In genomic region chr15:45588199-45588910, GRCh38 we compare ENCODE assay signal across 8 cellular contexts. TPM values are rescaled to one million over a fixed set of nuclear protein-coding genes. Genes with fewer than 3 reads are reported as not detected.
DNase-seq lines count a peak whose midpoint lies in the region; ATAC-seq and TF ChIP-seq lines count a peak whose summit lies in the region.

No MANE protein-coding gene starts in this region.

- peak overlapping the region; percentile 100 for H3K27ac Mint-ChIP-seq in activated CD8-positive, alpha-beta T cell treated with anti-CD3 and anti-CD28 coated beads, Interleukin-2, amount 10 ng/mL, durations not matched to agents 7 days and 5 days
- peak overlapping the region; percentile 99 to 100 for H3K27ac Mint-ChIP-seq in stimulated activated naive CD8-positive, alpha-beta T cell treated with anti-CD3 and anti-CD28 coated beads, Interleukin-15, amount 100 ng/mL, for 72 hours

- H3K9me3 ChIP-seq in iPS-18c (ENCODE audit: control insufficient read depth, insufficient read depth, low read length) = no peaks in the 10 kb centered on the region

- peaks cover 46% of the 10 kb centered on the region for H3K4me1 Mint-ChIP-seq in activated CD8-positive, alpha-beta T cell treated with anti-CD3 and anti-CD28 coated beads, Interleukin-2, amount 10 ng/mL, durations not matched to agents 7 days and 5 days (ENCODE audit: low read depth)
- H3K4me1 Mint-ChIP-seq in stimulated activated naive CD8-positive, alpha-beta T cell treated with anti-CD3 and anti-CD28 coated beads, Interleukin-15, amount 100 ng/mL, for 72 hours = peaks cover 43% of the 10 kb centered on the region

- peaks cover 12% of the 10 kb centered on the region for H3K36me3 Mint-ChIP-seq in activated CD8-positive, alpha-beta T cell treated with anti-CD3 and anti-CD28 coated beads, Interleukin-2, amount 10 ng/mL, durations not matched to agents 7 days and 5 days (ENCODE audit: low read depth)

- POLR2A ChIA-PET in activated CD8-positive, alpha-beta T cell treated with anti-CD3 and anti-CD28 coated beads, Interleukin-2, amount 10 ng/mL, durations not matched to agents 7 days and 5 days (lab: Charles Lee) = interaction anchor here (0.8 to 3.2 kb wide), 14 partner anchors 8 to 389 kb away, joined by 3 to 35 read pairs (median 4); partner anchors contain the start of gene SQOR

- no peaks in the 10 kb centered on the region for H3K9me3 Mint-ChIP-seq in activated CD8-positive, alpha-beta T cell treated with anti-CD3 and anti-CD28 coated beads, Interleukin-2, amount 10 ng/mL, durations not matched to agents 7 days and 5 days (ENCODE audit: insufficient read depth)
- H3K9me3 Mint-ChIP-seq in stimulated activated naive CD8-positive, alpha-beta T cell treated with anti-CD3 and anti-CD28 coated beads, Interleukin-15, amount 100 ng/mL, for 72 hours = no peaks in the 10 kb centered on the region

- DNase-seq in DMS 273 (lab: John Stamatoyannopoulos, UW; ENCODE audit: unreplicated experiment) (peak; percentile 2), DMS 273 treated with DMSO at 0.1 percent for 48 hours (lab: John Stamatoyannopoulos, UW) (no peak), GM10266 (ENCODE audit: extremely low spot score) (no peak)
- no peak for DNase-seq in activated CD8-positive, alpha-beta T cell treated with anti-CD3 and anti-CD28 coated beads, Interleukin-2, amount 10 ng/mL, durations not matched to agents 7 days and 5 days
- no peak for DNase-seq in stimulated activated naive CD8-positive, alpha-beta T cell treated with anti-CD3 and anti-CD28 coated beads, Interleukin-15, amount 100 ng/mL, for 72 hours
- no peak for DNase-seq in NK-92 treated with Interleukin-12 subunit alpha and Interleukin-12 subunit beta, amount 100 ng/mL, for 24 hours (lab: John Stamatoyannopoulos, UW)
- DNase-seq in stimulated activated CD4-positive, alpha-beta T cell treated with anti-CD3 and anti-CD28 coated beads, Interleukin-12 subunit alpha, Interleukin-12 subunit beta, amount 100 ng/mL, for 4 hours = no peak

- no peaks in the 10 kb centered on the region for H3K27me3 Mint-ChIP-seq in activated CD8-positive, alpha-beta T cell treated with anti-CD3 and anti-CD28 coated beads, Interleukin-2, amount 10 ng/mL, durations not matched to agents 7 days and 5 days (ENCODE audit: low read depth)
- no peaks in the 10 kb centered on the region for H3K27me3 Mint-ChIP-seq in stimulated activated naive CD8-positive, alpha-beta T cell treated with anti-CD3 and anti-CD28 coated beads, Interleukin-15, amount 100 ng/mL, for 72 hours

- TF ChIP-seq CTCF in GM10266 (IDR thresholded peaks at IDR 0.05; ENCODE audit: control insufficient read depth, insufficient read depth, low read depth, missing control alignments) = no peak

- peak overlapping the region; percentile 96 for H3K4me3 ChIP-seq in iPS-18c (ENCODE audit: insufficient read depth, low read depth, low read length)

- ATAC-seq in activated CD8-positive, alpha-beta T cell treated with anti-CD3 and anti-CD28 coated beads, Interleukin-2, amount 10 ng/mL, durations not matched to agents 7 days and 5 days = no peak
- no peak for ATAC-seq in stimulated activated naive CD8-positive, alpha-beta T cell treated with anti-CD3 and anti-CD28 coated beads, Interleukin-15, amount 100 ng/mL, for 72 hours

- CTCF ChIA-PET in activated CD8-positive, alpha-beta T cell treated with anti-CD3 and anti-CD28 coated beads, Interleukin-2, amount 10 ng/mL, durations not matched to agents 7 days and 5 days (lab: Charles Lee) = interaction anchor here (0.7 to 8.1 kb wide), 9 partner anchors 9 to 191 kb away, joined by 3 to 84 read pairs (median 7); partner anchors contain the start of gene SQOR

- peak overlapping the region; percentile 99 for H3K4me3 Mint-ChIP-seq in activated CD8-positive, alpha-beta T cell treated with anti-CD3 and anti-CD28 coated beads, Interleukin-2, amount 10 ng/mL, durations not matched to agents 7 days and 5 days
- H3K4me3 Mint-ChIP-seq in stimulated activated naive CD8-positive, alpha-beta T cell treated with anti-CD3 and anti-CD28 coated beads, Interleukin-15, amount 100 ng/mL, for 72 hours = peak overlapping the region; percentile 93 to 96

RNA-seq across cellular contexts. Expression of gene BLOC1S6, which starts 1.2 kb away (rescaled TPM):
- total RNA-seq in activated CD8-positive, alpha-beta T cell treated with anti-CD3 and anti-CD28 coated beads, Interleukin-2, amount 10 ng/mL, durations not matched to agents 7 days and 5 days = 10 to 100 TPM; 32.9 to 35.2 TPM

RNA-seq across cellular contexts. Expression of gene SQOR, which starts 46.5 kb away (rescaled TPM):
- 10 to 100 TPM; 75.8 to 79.6 TPM for total RNA-seq in activated CD8-positive, alpha-beta T cell treated with anti-CD3 and anti-CD28 coated beads, Interleukin-2, amount 10 ng/mL, durations not matched to agents 7 days and 5 days
